Comparison of ENCODE assay signal across 30 cellular contexts in genomic region chr20:22939181-22939580, GRCh38.
A peak's percentile ranks its signal among the peaks of the same experiment; 100 is the strongest.
DNase-seq lines count a peak whose midpoint lies in the region.
"Had no signal": no experiment of that assay in that cellular context is flagged by ENCODE, and none has a peak within 500 bp of the region (broad histone marks: within the 10 kb centered on the region; RNA-seq: fewer than 3 reads in every experiment).

No MANE protein-coding gene starts in this region.

- no peaks in the 10 kb centered on the region for H3K27me3 Mint-ChIP-seq in activated naive CD4-positive, alpha-beta T cell treated with anti-CD3 and anti-CD28 coated beads, Interleukin-2, amount 10 ng/mL, durations not matched to agents 7 days and 5 days
- H3K27me3 Mint-ChIP-seq: CD4-positive, alpha-beta T cell; CD4-positive, CD25-positive, alpha-beta regulatory T cell had no signal

- in situ Hi-C loops in SK-MEL-5 (cut with HindIII; ENCODE audit: low pct_unique_long_range_greater_than_20kb, low sequenced_read_pairs) = no loop called here

- H3K4me1 Mint-ChIP-seq in activated naive CD4-positive, alpha-beta T cell treated with anti-CD3 and anti-CD28 coated beads, Interleukin-2, amount 10 ng/mL, durations not matched to agents 7 days and 5 days = no peaks in the 10 kb centered on the region
- H3K4me1 Mint-ChIP-seq: B cell; CD14-positive monocyte; CD4-positive, alpha-beta memory T cell; CD4-positive, CD25-positive, alpha-beta regulatory T cell; CD8-positive, alpha-beta memory T cell had no signal

- CTCF ChIA-PET in activated naive CD4-positive, alpha-beta T cell treated with anti-CD3 and anti-CD28 coated beads, Interleukin-2, amount 10 ng/mL, durations not matched to agents 7 days and 5 days (lab: Charles Lee) = no interaction called here

- peak; percentile 84 for DNase-seq in COLO829 (ENCODE audit: low spot score)
- peak; percentile 51 for DNase-seq in SK-MEL-5 (ENCODE audit: low read depth, low spot score)
- DNase-seq in SW480 (ENCODE audit: low spot score) = peak; percentile 9
- peak; percentile 64 for DNase-seq in foreskin melanocyte
- no peak for DNase-seq in stimulated activated CD4-positive, alpha-beta T cell treated with anti-CD3 and anti-CD28 coated beads, Interleukin-4, amount 100 ng/mL, for 4 hours
- no peak for DNase-seq in NCI-H187 treated with DMSO at 0.1 percent for 48 hours (lab: John Stamatoyannopoulos, UW)
- no peak for DNase-seq in NCI-H1105 (lab: John Stamatoyannopoulos, UW)
- no peak for DNase-seq in activated naive CD4-positive, alpha-beta T cell treated with anti-CD3 and anti-CD28 coated beads, Interleukin-2, amount 10 ng/mL, durations not matched to agents 7 days and 5 days
- DNase-seq: 8988T; ACHN; AML-193; BE2C; C1 segment of cervical spinal cord; Caco-2; Calu3; CD4-positive, alpha-beta memory T cell; CD4-positive, alpha-beta T cell; CD4-positive, CD25-positive, alpha-beta regulatory T cell; CD8-positive, alpha-beta memory T cell; CD8-positive, alpha-beta T cell; COR-L47; DMS 273 treated with DMSO at 0.1 percent for 48 hours; DMS153; DMS53; DMS79; DMS79 treated with DMSO at 0.1 percent for 48 hours; DND-41; EL had no signal

- no peak overlapping the region for H3K27ac Mint-ChIP-seq in activated naive CD4-positive, alpha-beta T cell treated with anti-CD3 and anti-CD28 coated beads, Interleukin-2, amount 10 ng/mL, durations not matched to agents 7 days and 5 days
- H3K27ac Mint-ChIP-seq: B cell; CD4-positive, alpha-beta memory T cell; CD4-positive, alpha-beta T cell; CD4-positive, CD25-positive, alpha-beta regulatory T cell; CD8-positive, alpha-beta memory T cell; CD8-positive, alpha-beta T cell had no signal

- H3K9me3 Mint-ChIP-seq in activated naive CD4-positive, alpha-beta T cell treated with anti-CD3 and anti-CD28 coated beads, Interleukin-2, amount 10 ng/mL, durations not matched to agents 7 days and 5 days = no peaks in the 10 kb centered on the region

- no peaks in the 10 kb centered on the region for H3K36me3 Mint-ChIP-seq in activated naive CD4-positive, alpha-beta T cell treated with anti-CD3 and anti-CD28 coated beads, Interleukin-2, amount 10 ng/mL, durations not matched to agents 7 days and 5 days
- H3K36me3 Mint-ChIP-seq: CD14-positive monocyte; CD4-positive, alpha-beta memory T cell; CD4-positive, CD25-positive, alpha-beta regulatory T cell; CD8-positive, alpha-beta T cell had no signal

- H3K4me3 Mint-ChIP-seq in activated naive CD4-positive, alpha-beta T cell treated with anti-CD3 and anti-CD28 coated beads, Interleukin-2, amount 10 ng/mL, durations not matched to agents 7 days and 5 days = no peak overlapping the region
- H3K4me3 Mint-ChIP-seq: B cell; CD14-positive monocyte; CD4-positive, alpha-beta memory T cell; CD4-positive, alpha-beta T cell; CD4-positive, CD25-positive, alpha-beta regulatory T cell; CD8-positive, alpha-beta memory T cell; CD8-positive, alpha-beta T cell had no signal

Comparison
In these comparisons a context has a peak if more than half of its experiments do, and no peak if none do; other contexts are left out.
1. DNase-seq: peak in COLO829 (single experiment), SK-MEL-5 (single experiment), SW480 (single experiment) and foreskin melanocyte (single experiment); none in stimulated activated CD4-positive, alpha-beta T cell treated with anti-CD3 and anti-CD28 coated beads, Interleukin-4, amount 100 ng/mL, for 4 hours (0 of 2), NCI-H187 treated with DMSO at 0.1 percent for 48 hours (single experiment), NCI-H1105 (single experiment) and activated naive CD4-positive, alpha-beta T cell treated with anti-CD3 and anti-CD28 coated beads, Interleukin-2, amount 10 ng/mL, durations not matched to agents 7 days and 5 days (single experiment).